In the genomic region with DNA sequence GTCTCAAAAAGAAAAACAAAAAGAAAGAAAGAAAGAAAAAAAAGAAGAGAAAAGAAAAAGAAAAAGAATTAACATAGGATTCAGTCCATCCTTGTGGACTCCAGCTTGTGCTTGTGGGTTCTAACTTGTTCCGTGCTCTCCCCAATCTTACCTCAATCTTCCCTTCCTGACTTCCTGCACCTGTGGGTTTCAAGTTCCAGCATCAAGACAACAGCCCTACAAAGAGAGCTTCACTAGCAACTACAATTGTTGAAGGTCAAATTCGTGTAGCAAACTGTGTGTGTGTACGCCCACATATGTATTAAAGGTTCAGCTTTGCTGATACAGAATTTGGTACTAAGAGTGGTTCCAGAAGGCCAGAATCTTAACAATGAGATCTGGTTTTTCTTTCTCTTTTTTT, we compare ENCODE assay signal across 17 cellular contexts. TPM values are rescaled to one million over a fixed set of nuclear protein-coding genes. Genes with fewer than 3 reads are reported as not detected.
"Had no signal": no experiment of that assay in that cellular context is flagged by ENCODE, and none has a peak within 500 bp of the region (broad histone marks: within the 10 kb centered on the region; RNA-seq: fewer than 3 reads in every experiment).

No MANE protein-coding gene starts in this region.

- H3K4me3 Mint-ChIP-seq: natural killer cell; stimulated activated effector memory CD8-positive, alpha-beta T cell treated with anti-CD3 and anti-CD28 coated beads, Interleukin-12 subunit alpha, Interleukin-12 subunit beta, amount 100 ng/mL, for 72 hours had no signal

- DNase-seq: activated gamma-delta T cell treated with Interleukin-2 at 50 U/mL for 16 hours; activated T-cell treated with anti-CD3 and anti-CD28 coated beads, Interleukin-2, amount 50 U/mL, for 48 hours; dorsolateral prefrontal cortex; erythroblast; left ventricle myocardium inferior; mucosa of descending colon; natural killer cell; posterior cingulate gyrus; retina; thyroid gland; uterus; WERI-Rb-1 had no signal

- H3K27ac ChIP-seq: cardiac muscle cell, dorsolateral prefrontal cortex, left ventricle myocardium inferior, neutrophil, thyroid gland, uterus, WERI-Rb-1 had no signal

- H3K9me3 Mint-ChIP-seq: natural killer cell; stimulated activated effector memory CD8-positive, alpha-beta T cell treated with anti-CD3 and anti-CD28 coated beads, Interleukin-12 subunit alpha, Interleukin-12 subunit beta, amount 100 ng/mL, for 72 hours had no signal

- H3K36me3 ChIP-seq: cardiac muscle cell, left ventricle myocardium inferior, neutrophil, thyroid gland, uterus, WERI-Rb-1 had no signal

- H3K27me3 ChIP-seq: cardiac muscle cell, neutrophil, thyroid gland, uterus had no signal

- H3K9me3 ChIP-seq: mucosa of descending colon, neutrophil, thyroid gland, uterus had no signal

- H3K27ac Mint-ChIP-seq: natural killer cell; stimulated activated effector memory CD8-positive, alpha-beta T cell treated with anti-CD3 and anti-CD28 coated beads, Interleukin-12 subunit alpha, Interleukin-12 subunit beta, amount 100 ng/mL, for 72 hours had no signal

- H3K36me3 Mint-ChIP-seq: natural killer cell; stimulated activated effector memory CD8-positive, alpha-beta T cell treated with anti-CD3 and anti-CD28 coated beads, Interleukin-12 subunit alpha, Interleukin-12 subunit beta, amount 100 ng/mL, for 72 hours had no signal

- H3K4me3 ChIP-seq: cardiac muscle cell, dorsolateral prefrontal cortex, left ventricle myocardium inferior, mucosa of descending colon, thyroid gland, uterus had no signal

- ATAC-seq: mucosa of descending colon; natural killer cell; stimulated activated effector memory CD8-positive, alpha-beta T cell treated with anti-CD3 and anti-CD28 coated beads, Interleukin-12 subunit alpha, Interleukin-12 subunit beta, amount 100 ng/mL, for 72 hours had no signal

- H3K4me1 ChIP-seq: left ventricle myocardium inferior, thyroid gland, uterus had no signal

RNA-seq across cellular contexts. Expression of gene FXYD7, which starts 36.8 kb away (rescaled TPM):
- total RNA-seq: left ventricle myocardium inferior, SK-MEL-5 had no signal
- polyA plus RNA-seq: keratinocyte had no signal

RNA-seq across cellular contexts. Expression of gene FXYD1, which starts 41.2 kb away (rescaled TPM):
- total RNA-seq: natural killer cell, SK-MEL-5 had no signal

RNA-seq across cellular contexts. Expression of gene FAM187B, which starts 48.7 kb away (rescaled TPM):
- total RNA-seq: cardiac muscle cell, left ventricle myocardium inferior, mucosa of descending colon, natural killer cell, SK-MEL-5 had no signal
- polyA plus RNA-seq: cardiac muscle cell, keratinocyte had no signal
